In the genomic region with DNA sequence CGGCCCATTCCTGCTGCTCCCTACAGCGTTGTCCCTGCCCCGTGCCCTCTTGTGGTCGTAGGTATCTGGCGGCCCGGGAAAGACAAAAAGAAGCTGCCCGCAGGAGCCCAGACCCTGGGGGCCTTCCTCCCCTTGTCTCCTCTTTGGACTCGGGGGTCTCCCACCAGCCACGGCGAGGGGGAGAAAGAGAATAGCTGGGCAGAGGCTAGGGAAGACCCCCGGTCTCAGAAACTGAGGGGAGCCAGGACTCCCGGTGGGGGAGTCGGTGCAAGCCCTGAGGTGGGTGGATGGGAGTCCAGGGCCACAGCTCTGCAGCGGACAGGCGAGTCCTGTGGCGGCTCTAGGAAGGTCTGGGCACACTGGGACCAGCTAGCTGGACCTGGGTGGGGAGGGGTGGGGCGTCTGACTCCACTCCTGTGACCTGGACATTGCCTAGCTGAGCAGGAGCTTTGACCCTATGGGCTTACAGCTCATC, we compare ENCODE assay signal across 8 cellular contexts. TPM values are rescaled to one million over a fixed set of nuclear protein-coding genes. Genes with fewer than 3 reads are reported as not detected.
A peak's percentile ranks its signal among the peaks of the same experiment; 100 is the strongest.
DNase-seq lines count a peak whose midpoint lies in the region; ATAC-seq and TF ChIP-seq lines count a peak whose summit lies in the region.

No MANE protein-coding gene starts in this region.

- H3K9me3 Mint-ChIP-seq in activated B cell treated with CpG ODN at 0.5 μM for 24 hours: no peaks in the 10 kb centered on the region

- H3K4me1 ChIP-seq in gastroesophageal sphincter: peaks cover 0 to 11% (median 0%) of the 10 kb centered on the region in 3 donors
- no peaks in the 10 kb centered on the region for H3K4me1 ChIP-seq in gastrocnemius medialis

- peaks cover 1% of the 10 kb centered on the region for H3K36me3 Mint-ChIP-seq in activated B cell treated with CpG ODN at 0.5 μM for 24 hours (ENCODE audit: low read depth)

- no peak for TF ChIP-seq POLR2A in gastroesophageal sphincter (IDR thresholded peaks at IDR 0.05)
- no peak for TF ChIP-seq POLR2A in gastrocnemius medialis (IDR thresholded peaks at IDR 0.05)

- DNase-seq in activated B cell treated with CpG ODN at 0.5 μM for 24 hours (no peak), gastrocnemius medialis (no peak), DMS153 treated with DMSO at 0.1 percent for 48 hours (lab: John Stamatoyannopoulos, UW; ENCODE audit: unreplicated experiment) (no peak), NCI-H2171 treated with DMSO at 0.1 percent for 48 hours (lab: John Stamatoyannopoulos, UW) (no peak)

- H3K4me3 Mint-ChIP-seq in activated B cell treated with CpG ODN at 0.5 μM for 24 hours: peak overlapping the region; percentile 88

- H3K4me3 ChIP-seq in GM12875 (ENCODE audit: low read depth, low read length): peak overlapping the region; percentile 75
- H3K4me3 ChIP-seq in gastroesophageal sphincter: peak overlapping the region; percentile 25 to 52
- peak overlapping the region; percentile 37 to 50 (median 43) for H3K4me3 ChIP-seq in gastrocnemius medialis

- no peak for TF ChIP-seq CTCF in GM12875 (IDR thresholded peaks at IDR 0.05; ENCODE audit: borderline replicate concordance, insufficient read depth, low read depth, low read length)
- no peak for TF ChIP-seq CTCF in activated B cell treated with CpG ODN at 0.5 μM for 24 hours (IDR thresholded peaks at IDR 0.05)
- no peak for TF ChIP-seq CTCF in gastroesophageal sphincter (IDR thresholded peaks at IDR 0.05)
- no peak for TF ChIP-seq CTCF in gastrocnemius medialis (IDR thresholded peaks at IDR 0.05 in 4 of 5, conservative IDR thresholded peaks at IDR 0.05 in 1 of 5)

- CTCF ChIA-PET in activated B cell treated with CpG ODN at 0.5 μM for 24 hours (lab: Charles Lee): interaction anchor here (0.8 to 1.8 kb wide), 7 partner anchors 31 to 388 kb away, joined by 3 to 6 read pairs (median 3); no protein-coding TSS in a partner anchor

- WGBS in gastroesophageal sphincter (ENCODE audit: low coverage in 1 of 2), 2 donors: 100% methylated on average over 2 to 4 of the region's 17 CpGs

- in situ Hi-C loops in gastrocnemius medialis (cut with MboI; ENCODE audit: low sequenced_read_pairs in 4 of 4): no loop called here

- no peak for ATAC-seq in activated B cell treated with CpG ODN at 0.5 μM for 24 hours (ENCODE audit: low read depth)
- no peak for ATAC-seq in gastroesophageal sphincter
- no peak for ATAC-seq in gastrocnemius medialis
- no peak for ATAC-seq in GM18868 (IDR thresholded peaks at IDR 0.05; ENCODE audit: unreplicated experiment)
- no peak for ATAC-seq in HG03139 (IDR thresholded peaks at IDR 0.05; ENCODE audit: unreplicated experiment)

- peaks cover 41% of the 10 kb centered on the region for H3K4me1 Mint-ChIP-seq in activated B cell treated with CpG ODN at 0.5 μM for 24 hours

- peak overlapping the region in 2 of 4 donors; percentile 38 to 67 for H3K27ac ChIP-seq in gastroesophageal sphincter
- peak overlapping the region in 3 of 4 donors; percentile 20 to 45 (median 39) for H3K27ac ChIP-seq in gastrocnemius medialis

- no peaks in the 10 kb centered on the region for H3K27me3 Mint-ChIP-seq in activated B cell treated with CpG ODN at 0.5 μM for 24 hours

- peaks cover 5% of the 10 kb centered on the region for H3K27me3 ChIP-seq in gastroesophageal sphincter
- no peaks in the 10 kb centered on the region for H3K27me3 ChIP-seq in gastrocnemius medialis

- H3K27ac Mint-ChIP-seq in activated B cell treated with CpG ODN at 0.5 μM for 24 hours: peak overlapping the region; percentile 89

- H3K36me3 ChIP-seq in gastroesophageal sphincter (no peaks in the 10 kb centered on the region), gastrocnemius medialis (no peaks in the 10 kb centered on the region)

- TF ChIP-seq EP300 in gastroesophageal sphincter (IDR thresholded peaks at IDR 0.05): no peak

- POLR2A ChIA-PET in activated B cell treated with CpG ODN at 0.5 μM for 24 hours (lab: Charles Lee): interaction anchor here (0.7 to 1.3 kb wide), 2 partner anchors 125 to 128 kb away, joined by 4 read pairs; no protein-coding TSS in a partner anchor

- intact Hi-C loops in activated B cell treated with CpG ODN at 0.5 μM for 24 hours (cut with micrococcal nuclease): loop anchor here (1.0 to 10.0 kb wide), 4 partner anchors 63 to 602 kb away; no protein-coding TSS in a partner anchor
- intact Hi-C loops in gastrocnemius medialis (cut with DNase I; ENCODE audit: low total_unique reads): no loop called here

- H3K9me3 ChIP-seq in gastroesophageal sphincter: no peaks in the 10 kb centered on the region
- H3K9me3 ChIP-seq in gastrocnemius medialis: no peaks in the 10 kb centered on the region

RNA-seq across cellular contexts. Expression of gene SH2D4B, which starts 1.3 kb away (rescaled TPM):
- total RNA-seq in activated B cell treated with CpG ODN at 0.5 μM for 24 hours (0.07 TPM in 1 of 2 replicates, not detected in the other), gastroesophageal sphincter (not detected), gastrocnemius medialis (not detected)
